13 cellular contexts compared by ENCODE assay signal in genomic region chr2:191018663-191019119, GRCh38. TPM values are rescaled to one million over a fixed set of nuclear protein-coding genes. Genes with fewer than 3 reads are reported as not detected.
DNase-seq lines count a peak whose midpoint lies in the region; ATAC-seq, FAIRE-seq and TF ChIP-seq lines count a peak whose summit lies in the region.
"Had no signal": no experiment of that assay in that cellular context is flagged by ENCODE, and none has a peak within 500 bp of the region (broad histone marks: within the 10 kb centered on the region; RNA-seq: fewer than 3 reads in every experiment).

No MANE protein-coding gene starts in this region.

- H4K91ac ChIP-seq in mesenchymal stem cell (ENCODE audit: low read length), result no peak overlapping the region

- H3K9me3 ChIP-seq in mesenchymal stem cell (ENCODE audit: control insufficient read depth, low read length), result no peaks in the 10 kb centered on the region
- H3K9me3 ChIP-seq: colonic mucosa, prostate gland, tibial artery had no signal

- H3K4me3 ChIP-seq in mesenchymal stem cell (ENCODE audit: insufficient read depth in 1 of 2, low read depth in 1 of 2, low read length in 2 of 2), result no peak overlapping the region
- H3K4me3 ChIP-seq: colonic mucosa, prostate gland, tibial artery had no signal

- no peak overlapping the region for H2AFZ ChIP-seq in mesenchymal stem cell (ENCODE audit: low read depth, low read length)

- peak overlapping the region; percentile 56 for H3K9ac ChIP-seq in mesenchymal stem cell (ENCODE audit: low read length)

- H3K79me1 ChIP-seq in mesenchymal stem cell (replicated peaks; ENCODE audit: low read length, poor library complexity, severe bottlenecking), result peaks cover 3% of the 10 kb centered on the region

- no peak for TF ChIP-seq CTCF in GM20000 (IDR thresholded peaks at IDR 0.05; ENCODE audit: extremely low read depth, missing control alignments)

- CTCF ChIA-PET in activated CD4-positive, alpha-beta memory T cell treated with anti-CD3 and anti-CD28 coated beads for 36 hours (lab: Charles Lee), result interaction anchor here (1.2 to 2.8 kb wide), 3 partner anchors 11 to 136 kb away, joined by 3 to 8 read pairs (median 7); no protein-coding TSS in a partner anchor

- no peak for ATAC-seq in HG02884 (IDR thresholded peaks at IDR 0.05; ENCODE audit: unreplicated experiment)
- no peak for ATAC-seq in HG02840 (IDR thresholded peaks at IDR 0.05; ENCODE audit: low FRiP score, unreplicated experiment)

- H2BK5ac ChIP-seq in mesenchymal stem cell (ENCODE audit: low read depth, low read length, poor library complexity, severe bottlenecking), result peak overlapping the region; percentile 45

- POLR2A ChIA-PET in activated CD4-positive, alpha-beta memory T cell treated with anti-CD3 and anti-CD28 coated beads for 36 hours (lab: Charles Lee), result interaction anchor here (0.7 to 1.2 kb wide), 2 partner anchors 16 to 137 kb away, joined by 3 read pairs; no protein-coding TSS in a partner anchor

- H3K27ac ChIP-seq in mesenchymal stem cell (ENCODE audit: low read length, poor library complexity, severe bottlenecking), result peak overlapping the region; percentile 94
- H3K27ac ChIP-seq: colonic mucosa, prostate gland had no signal

- H3K4me2 ChIP-seq in mesenchymal stem cell (ENCODE audit: low read length, poor library complexity, severe bottlenecking), result no peak overlapping the region

- H2AK5ac ChIP-seq in mesenchymal stem cell (ENCODE audit: low read length, severe bottlenecking), result no peak overlapping the region

- no peaks in the 10 kb centered on the region for H3K36me3 ChIP-seq in mesenchymal stem cell (ENCODE audit: control insufficient read depth in 1 of 2, insufficient read depth in 2 of 2, low read depth in 1 of 2, low read length in 2 of 2)
- H3K36me3 ChIP-seq: colonic mucosa, prostate gland, tibial artery had no signal

- H3K18ac ChIP-seq in mesenchymal stem cell (ENCODE audit: low read depth in 1 of 2, low read length in 2 of 2), result no peak overlapping the region

- H3K27ac Mint-ChIP-seq in activated CD4-positive, alpha-beta memory T cell treated with anti-CD3 and anti-CD28 coated beads for 36 hours, result peak overlapping the region; percentile 74
- H3K27ac Mint-ChIP-seq: HFFc6 had no signal

- H3K4ac ChIP-seq in mesenchymal stem cell (ENCODE audit: low read depth in 1 of 2, low read length in 2 of 2), result peak overlapping the region in 1 of 2 experiments; percentile 57

- peaks cover 11% of the 10 kb centered on the region for H3K4me1 ChIP-seq in mesenchymal stem cell (ENCODE audit: control insufficient read depth, insufficient read depth, low read depth, low read length)

- H3K36me3 Mint-ChIP-seq in activated CD4-positive, alpha-beta memory T cell treated with anti-CD3 and anti-CD28 coated beads for 36 hours, result peaks cover 5% of the 10 kb centered on the region

- H3K9me3 Mint-ChIP-seq in activated CD4-positive, alpha-beta memory T cell treated with anti-CD3 and anti-CD28 coated beads for 36 hours, result peaks cover 7% of the 10 kb centered on the region
- H3K9me3 Mint-ChIP-seq: HFFc6 had no signal

- H3K4me3 Mint-ChIP-seq in activated CD4-positive, alpha-beta memory T cell treated with anti-CD3 and anti-CD28 coated beads for 36 hours, result peak overlapping the region; percentile 51
- H3K4me3 Mint-ChIP-seq: HFFc6 had no signal

- no peaks in the 10 kb centered on the region for H3K27me3 ChIP-seq in mesenchymal stem cell (ENCODE audit: control insufficient read depth in 1 of 2, insufficient read depth in 1 of 2, low read length in 2 of 2)
- H3K27me3 ChIP-seq: colonic mucosa, tibial artery had no signal

- no peak overlapping the region for H3K23ac ChIP-seq in mesenchymal stem cell (ENCODE audit: low read length in 2 of 2)

- no peak overlapping the region for H4K8ac ChIP-seq in mesenchymal stem cell (ENCODE audit: low read length)

- H2BK12ac ChIP-seq in mesenchymal stem cell (ENCODE audit: low read length in 2 of 2), result no peak overlapping the region

- peak; percentile 82 for FAIRE-seq in GM18507 (lab: Jason Lieb, UNC)

- WGBS in mesenchymal stem cell, result 96% methylated on average over 2 of the region's 3 CpGs

- intact Hi-C loops in activated CD4-positive, alpha-beta memory T cell treated with anti-CD3 and anti-CD28 coated beads for 36 hours (cut with micrococcal nuclease), result loop anchor here (1.0 kb wide), 1 partner anchor 340 kb away; no protein-coding TSS in a partner anchor

- peaks cover 2% of the 10 kb centered on the region for H3K27me3 Mint-ChIP-seq in activated CD4-positive, alpha-beta memory T cell treated with anti-CD3 and anti-CD28 coated beads for 36 hours

- no peak for DNase-seq in GM18507 (ENCODE audit: extremely low spot score, insufficient read length, low read depth)
- peak; percentile 46 for DNase-seq in GM20000 (ENCODE audit: low spot score)
- no peak for DNase-seq in activated CD4-positive, alpha-beta memory T cell treated with anti-CD3 and anti-CD28 coated beads for 36 hours
- no peak for DNase-seq in mesenchymal stem cell
- DNase-seq in NOMO-1 treated with DMSO at 0.1 percent for 48 hours (lab: John Stamatoyannopoulos, UW; ENCODE audit: unreplicated experiment), result no peak
- DNase-seq: colonic mucosa, foreskin fibroblast, HFFc6, NCI-H1436 treated with DMSO at 0.1 percent for 48 hours, tibial artery had no signal

- H3K14ac ChIP-seq in mesenchymal stem cell (ENCODE audit: low read length in 2 of 2), result no peak overlapping the region

- no peak overlapping the region for H2BK120ac ChIP-seq in mesenchymal stem cell (ENCODE audit: low read depth, low read length)

- peaks cover 25% of the 10 kb centered on the region for H3K4me1 Mint-ChIP-seq in activated CD4-positive, alpha-beta memory T cell treated with anti-CD3 and anti-CD28 coated beads for 36 hours (ENCODE audit: low read depth)

- H2BK15ac ChIP-seq in mesenchymal stem cell (ENCODE audit: low read depth, poor library complexity, severe bottlenecking), result peak overlapping the region; percentile 60

RNA-seq across cellular contexts. Expression of gene STAT1, which starts 4.7 kb away (rescaled TPM):
- 100 to 1,000 TPM; 309 to 314 TPM for total RNA-seq in activated CD4-positive, alpha-beta memory T cell treated with anti-CD3 and anti-CD28 coated beads for 36 hours
- polyA plus RNA-seq in mesenchymal stem cell (2013, experiment 1 of 2), result 77.9 TPM
- polyA plus RNA-seq in mesenchymal stem cell (2013, experiment 2 of 2), result 78.1 TPM
